13 cellular contexts compared by ENCODE assay signal in genomic region chr13:110379905-110380341, GRCh38.
A peak's percentile ranks its signal among the peaks of the same experiment; 100 is the strongest.
DNase-seq lines count a peak whose midpoint lies in the region; ATAC-seq, FAIRE-seq and TF ChIP-seq lines count a peak whose summit lies in the region.
"Had no signal": no experiment of that assay in that cellular context is flagged by ENCODE, and none has a peak within 500 bp of the region (broad histone marks: within the 10 kb centered on the region; RNA-seq: fewer than 3 reads in every experiment).

No MANE protein-coding gene starts in this region.

- no CpG with 5 or more reads among the region's 4 CpGs for WGBS in H9 (ENCODE audit: extremely low coverage, insufficient read length, low lambda C conversion rate)

- no peaks in the 10 kb centered on the region for H3K9me3 ChIP-seq in H9 (ENCODE audit: control insufficient read depth, low read depth, low read length)
- no peaks in the 10 kb centered on the region for H3K9me3 ChIP-seq in astrocyte (ENCODE audit: insufficient read depth, low read depth, low read length)
- no peaks in the 10 kb centered on the region for H3K9me3 ChIP-seq in iPS-18a (ENCODE audit: control insufficient read depth, low read depth, low read length)
- H3K9me3 ChIP-seq in subcutaneous abdominal adipose tissue (ENCODE audit: control insufficient read depth in 5 of 5, low read length in 5 of 5) = no peaks in the 10 kb centered on the region
- H3K9me3 ChIP-seq: breast epithelium had no signal

- H3T11ph ChIP-seq in H9 (ENCODE audit: low read length) = no peak overlapping the region

- H3K4me3 Mint-ChIP-seq in H9 (peak overlapping the region; percentile 33 to 77; a peak in 4 of 5 replicates), astrocyte (ENCODE audit: unreplicated experiment) (no peak overlapping the region)
- H3K4me3 Mint-ChIP-seq: activated T-cell treated with anti-CD3 and anti-CD28 coated beads, Interleukin-2, amount 50 U/mL, for 4 hours had no signal

- H3K4me1 Mint-ChIP-seq in H9 (peaks cover 24 to 27% of the 10 kb centered on the region in 2 experiments), astrocyte (ENCODE audit: low read depth, unreplicated experiment) (peaks cover 66% of the 10 kb centered on the region)

- H3K36me3 ChIP-seq in astrocyte (ENCODE audit: insufficient read depth, low read length) (peaks cover 12% of the 10 kb centered on the region), iPS-18a (ENCODE audit: control insufficient read depth, low read depth, low read length) (no peaks in the 10 kb centered on the region), subcutaneous abdominal adipose tissue (ENCODE audit: control insufficient read depth in 5 of 5, insufficient read depth in 5 of 5, low read length in 5 of 5) (peaks cover 3 to 15% (median 10%) of the 10 kb centered on the region in 5 donors)
- H3K36me3 ChIP-seq: breast epithelium had no signal

- no peak for TF ChIP-seq CTCF in H9 (conservative IDR thresholded peaks at IDR 0.05)
- TF ChIP-seq CTCF in astrocyte (IDR thresholded peaks at IDR 0.05; ENCODE audit: insufficient read depth, low read depth, low read length) = no peak
- no peak for TF ChIP-seq CTCF in GM20000 (IDR thresholded peaks at IDR 0.05; ENCODE audit: extremely low read depth, missing control alignments)

- no peak overlapping the region for H3K4ac ChIP-seq in H9 (ENCODE audit: low read depth, low read length)

- no peaks in the 10 kb centered on the region for H3K23me2 ChIP-seq in H9 (ENCODE audit: insufficient read length, low read depth, low read length, poor library complexity, severe bottlenecking)

- no peak overlapping the region for H2BK15ac ChIP-seq in H9 (ENCODE audit: low read depth, low read length)

- no peak overlapping the region for H3K23ac ChIP-seq in H9 (ENCODE audit: insufficient read length, low read depth, low read length)

- peaks cover 5 to 6% of the 10 kb centered on the region in 2 experiments for H3K9me3 Mint-ChIP-seq in H9
- peaks cover 1% of the 10 kb centered on the region for H3K9me3 Mint-ChIP-seq in astrocyte (ENCODE audit: unreplicated experiment)

- DNase-seq in H9 (peak; percentile 58), astrocyte (ENCODE audit: low read depth) (peak; percentile 79), pons (ENCODE audit: low spot score) (no peak), GM20000 (ENCODE audit: low spot score) (no peak)
- no peak for DNase-seq in activated effector memory CD4-positive, alpha-beta T cell treated with Interleukin-2 at 50 U/mL for 16 hours
- DNase-seq: activated CD4-positive, CD25-positive, alpha-beta regulatory T cell; activated T-cell treated with anti-CD3 and anti-CD28 coated beads, Interleukin-2, amount 50 U/mL, for 4 hours; DMS 273 treated with DMSO at 0.1 percent for 48 hours; NCI-H2227 treated with DMSO at 0.1 percent for 48 hours had no signal

- H3K79me2 ChIP-seq in H9 (ENCODE audit: insufficient read depth, low read length) = no peaks in the 10 kb centered on the region
- H3K79me2 ChIP-seq in astrocyte (ENCODE audit: insufficient read depth, low read length) = peaks cover 74% of the 10 kb centered on the region

- no peak overlapping the region for H4K91ac ChIP-seq in H9 (ENCODE audit: insufficient read length, low read depth, low read length)

- no peak overlapping the region for H2BK120ac ChIP-seq in H9 (ENCODE audit: low read depth, low read length, poor library complexity, severe bottlenecking)

- no peak for ATAC-seq in HG03565 (IDR thresholded peaks at IDR 0.05; ENCODE audit: unreplicated experiment)
- ATAC-seq: activated T-cell treated with anti-CD3 and anti-CD28 coated beads, Interleukin-2, amount 50 U/mL, for 4 hours had no signal

- H3K36me3 Mint-ChIP-seq in H9 (ENCODE audit: insufficient read depth in 1 of 3, low read depth in 3 of 3) (peaks cover 5 to 14% (median 5%) of the 10 kb centered on the region in 3 experiments), astrocyte (ENCODE audit: low read depth, unreplicated experiment) (peaks cover 38% of the 10 kb centered on the region)

- no peak overlapping the region for H2BK5ac ChIP-seq in H9 (ENCODE audit: insufficient read length, low read length)

- H2AFZ ChIP-seq in H9 (ENCODE audit: low read length) (no peak overlapping the region), astrocyte (ENCODE audit: low read depth, low read length) (no peak overlapping the region)

- H2BK12ac ChIP-seq in H9 (ENCODE audit: insufficient read length, low read depth, low read length) = no peak overlapping the region

- H3K4me2 ChIP-seq in H9 (ENCODE audit: insufficient read depth, insufficient read length, low read length) (no peak overlapping the region), astrocyte (ENCODE audit: low read length) (peak overlapping the region; percentile 58)

- H3K79me1 ChIP-seq in H9 (ENCODE audit: insufficient read depth, low read depth, low read length, poor library complexity, severe bottlenecking) = no peaks in the 10 kb centered on the region

- H3K18ac ChIP-seq in H9 (ENCODE audit: insufficient read length, low read depth, low read length) = no peak overlapping the region

- H3K9ac ChIP-seq in H9 (ENCODE audit: extremely low read depth, insufficient read length, low read length) (no peak overlapping the region), astrocyte (ENCODE audit: low read length) (peak overlapping the region; percentile 70), iPS-18a (ENCODE audit: low read length) (no peak overlapping the region), subcutaneous abdominal adipose tissue (ENCODE audit: low read length in 5 of 5) (no peak overlapping the region)

- H2BK20ac ChIP-seq in H9 (ENCODE audit: low read depth, low read length, poor library complexity, severe bottlenecking) = no peak overlapping the region

- H4K20me1 ChIP-seq in H9 (ENCODE audit: control insufficient read depth, insufficient read depth, insufficient read length) (no peaks in the 10 kb centered on the region), astrocyte (ENCODE audit: insufficient read depth, low read length) (no peaks in the 10 kb centered on the region)

- H3K27ac Mint-ChIP-seq in H9 (peak overlapping the region; percentile 68 to 94 (median 91)), astrocyte (ENCODE audit: unreplicated experiment) (peak overlapping the region; percentile 97)

- H4K8ac ChIP-seq in H9 (replicated peaks; ENCODE audit: insufficient read length, low read depth, low read length) = no peak overlapping the region

- H3K4me1 ChIP-seq in H9 (ENCODE audit: insufficient read depth, low read length) = peaks cover 2% of the 10 kb centered on the region; the same call in 1 of the 2 replicates
- peaks cover 47% of the 10 kb centered on the region for H3K4me1 ChIP-seq in astrocyte (ENCODE audit: insufficient read depth, low read length)
- peaks cover 18% of the 10 kb centered on the region for H3K4me1 ChIP-seq in iPS-18a (ENCODE audit: control insufficient read depth, low read depth, low read length)
- H3K4me1 ChIP-seq in subcutaneous abdominal adipose tissue (ENCODE audit: control insufficient read depth in 5 of 5, insufficient read depth in 5 of 5, low read length in 5 of 5) = peaks cover 17 to 68% (median 43%) of the 10 kb centered on the region in 5 donors

- H3K27me3 Mint-ChIP-seq in H9 (ENCODE audit: low read depth) (peaks cover 28% of the 10 kb centered on the region), astrocyte (ENCODE audit: low read depth, unreplicated experiment) (no peaks in the 10 kb centered on the region)

- H3K56ac ChIP-seq in H9 (ENCODE audit: insufficient read length, low read depth, low read length) = no peak overlapping the region

- H3K27ac ChIP-seq in H9 (ENCODE audit: insufficient read length, low read depth, low read length) = no peak overlapping the region
- peak overlapping the region; percentile 99 for H3K27ac ChIP-seq in astrocyte (ENCODE audit: low read depth, low read length)
- no peak overlapping the region for H3K27ac ChIP-seq in iPS-18a (ENCODE audit: low read length)
- H3K27ac ChIP-seq in subcutaneous abdominal adipose tissue (ENCODE audit: low read depth, low read length) = peak overlapping the region; percentile 97

- no peak overlapping the region for H3K14ac ChIP-seq in H9 (ENCODE audit: insufficient read depth, low read length)

- no peak overlapping the region for H4K5ac ChIP-seq in H9 (ENCODE audit: insufficient read length, low read depth, low read length)

- no peak overlapping the region for H2AK5ac ChIP-seq in H9 (ENCODE audit: insufficient read length, low read length)

- no peak overlapping the region for H3K4me3 ChIP-seq in astrocyte (ENCODE audit: insufficient read depth, low read depth, low read length)
- peak overlapping the region; percentile 11 for H3K4me3 ChIP-seq in iPS-18a (ENCODE audit: low read length)
- H3K4me3 ChIP-seq in subcutaneous abdominal adipose tissue (ENCODE audit: low read depth in 1 of 5, low read length in 5 of 5) = no peak overlapping the region
- H3K4me3 ChIP-seq: breast epithelium had no signal

- no peaks in the 10 kb centered on the region for H3K27me3 ChIP-seq in H9 (ENCODE audit: insufficient read depth, low read length)
- no peaks in the 10 kb centered on the region for H3K27me3 ChIP-seq in astrocyte (ENCODE audit: insufficient read depth, low read length)
- peaks cover 6% of the 10 kb centered on the region for H3K27me3 ChIP-seq in iPS-18a (ENCODE audit: control insufficient read depth, insufficient read depth, low read length)
- no peaks in the 10 kb centered on the region for H3K27me3 ChIP-seq in subcutaneous abdominal adipose tissue (ENCODE audit: control insufficient read depth in 5 of 5, insufficient read depth in 4 of 5, low read length in 5 of 5)
- H3K27me3 ChIP-seq: breast epithelium had no signal

- FAIRE-seq in astrocyte (lab: Jason Lieb, UNC) = peak; percentile 29

Comparison
In these comparisons a context has a peak if more than half of its experiments do, and no peak if none do; other contexts are left out.
1. DNase-seq: peak in H9 (single experiment) and astrocyte (single experiment); none in activated effector memory CD4-positive, alpha-beta T cell treated with Interleukin-2 at 50 U/mL for 16 hours (single experiment), pons (single experiment) and GM20000 (single experiment).
2. H3K27ac ChIP-seq: peak in astrocyte (single experiment) and subcutaneous abdominal adipose tissue (single experiment); none in H9 (single experiment) and iPS-18a (single experiment).